In genomic region chr11:126163074-126163700, GRCh38 we compare ENCODE assay signal across 10 cellular contexts. TPM values are rescaled to one million over a fixed set of nuclear protein-coding genes. Genes with fewer than 3 reads are reported as not detected.
DNase-seq lines count a peak whose midpoint lies in the region; ATAC-seq and TF ChIP-seq lines count a peak whose summit lies in the region.
"Had no signal": no experiment of that assay in that cellular context is flagged by ENCODE, and none has a peak within 500 bp of the region (broad histone marks: within the 10 kb centered on the region; RNA-seq: fewer than 3 reads in every experiment).

No MANE protein-coding gene starts in this region.

- no peaks in the 10 kb centered on the region for H3K9me3 ChIP-seq in endodermal cell (ENCODE audit: control insufficient read depth, low read length)
- 0 out of 2 replicates have a peak, but pooled peaks cover 3% of the 10 kb centered on the region for H3K9me3 ChIP-seq in SJCRH30 (replicated peaks)
- H3K9me3 ChIP-seq in mucosa of descending colon, result no peaks in the 10 kb centered on the region

- no peaks in the 10 kb centered on the region for H3K36me3 Mint-ChIP-seq in endodermal cell (ENCODE audit: low read depth)
- no peaks in the 10 kb centered on the region for H3K36me3 Mint-ChIP-seq in T-helper 2 cell treated with Interferon-gamma antibody and Interleukin-4, amounts not matched to agents 5 μg/mL and 100 μg/mL, for 36 hours (ENCODE audit: low read depth)
- H3K36me3 Mint-ChIP-seq: activated naive CD8-positive, alpha-beta T cell had no signal

- DNase-seq in COLO668 (lab: John Stamatoyannopoulos, UW; ENCODE audit: unreplicated experiment) (peak; percentile 11), NCI-H226 (peak; percentile 91), endodermal cell (peak; percentile 64), non-pigmented ciliary epithelial cell (ENCODE audit: low read depth) (peak; percentile 17), SJCRH30 (no peak), NCI-H2029 treated with DMSO at 0.1 percent for 48 hours (lab: John Stamatoyannopoulos, UW) (no peak), mucosa of descending colon (no peak)
- DNase-seq in T-helper 2 cell treated with Interferon-gamma antibody and Interleukin-4, amounts not matched to agents 5 μg/mL and 100 μg/mL, for 36 hours (ENCODE audit: low spot score), result no peak
- DNase-seq: MM.1S had no signal

- intact Hi-C loops in mucosa of descending colon (cut with DNase I, micrococcal nuclease), result no loop called here

- 59% methylated on average over 11 to 22 of the region's 22 CpGs for WGBS in endodermal cell (ENCODE audit: insufficient coverage in 1 of 2, insufficient read length in 1 of 2), 2 experiments

- peak overlapping the region; percentile 87 for H3K27ac Mint-ChIP-seq in endodermal cell
- no peak overlapping the region for H3K27ac Mint-ChIP-seq in T-helper 2 cell treated with Interferon-gamma antibody and Interleukin-4, amounts not matched to agents 5 μg/mL and 100 μg/mL, for 36 hours
- H3K27ac Mint-ChIP-seq: activated naive CD8-positive, alpha-beta T cell had no signal

- peaks cover 53% of the 10 kb centered on the region for H3K27me3 ChIP-seq in endodermal cell (ENCODE audit: control insufficient read depth, insufficient read depth, low read length, poor library complexity, severe bottlenecking)
- H3K27me3 ChIP-seq in SJCRH30, result no peaks in the 10 kb centered on the region

- H3K36me3 ChIP-seq in endodermal cell (ENCODE audit: control insufficient read depth, insufficient read depth, low read length) (no peaks in the 10 kb centered on the region), SJCRH30 (no peaks in the 10 kb centered on the region), mucosa of descending colon (ENCODE audit: low read depth) (no peaks in the 10 kb centered on the region)

- H3K4me3 ChIP-seq in endodermal cell (ENCODE audit: low read length) (peak overlapping the region; percentile 56), SJCRH30 (no peak overlapping the region), mucosa of descending colon (no peak overlapping the region)

- peak overlapping the region; percentile 68 for H3K27ac ChIP-seq in endodermal cell (ENCODE audit: low read depth, low read length)
- H3K27ac ChIP-seq in SJCRH30, result no peak overlapping the region

- H3K27me3 Mint-ChIP-seq in endodermal cell (ENCODE audit: insufficient read depth), result peaks cover 18% of the 10 kb centered on the region
- H3K27me3 Mint-ChIP-seq in T-helper 2 cell treated with Interferon-gamma antibody and Interleukin-4, amounts not matched to agents 5 μg/mL and 100 μg/mL, for 36 hours (ENCODE audit: low read depth), result no peaks in the 10 kb centered on the region
- H3K27me3 Mint-ChIP-seq: activated naive CD8-positive, alpha-beta T cell had no signal

- no peak for ATAC-seq in mucosa of descending colon

- H3K4me1 Mint-ChIP-seq in endodermal cell, result peaks cover 31% of the 10 kb centered on the region
- H3K4me1 Mint-ChIP-seq in T-helper 2 cell treated with Interferon-gamma antibody and Interleukin-4, amounts not matched to agents 5 μg/mL and 100 μg/mL, for 36 hours (ENCODE audit: low read depth), result peaks cover 2% of the 10 kb centered on the region

- peak overlapping the region; percentile 25 for H3K4me3 Mint-ChIP-seq in endodermal cell
- no peak overlapping the region for H3K4me3 Mint-ChIP-seq in T-helper 2 cell treated with Interferon-gamma antibody and Interleukin-4, amounts not matched to agents 5 μg/mL and 100 μg/mL, for 36 hours
- H3K4me3 Mint-ChIP-seq: activated naive CD8-positive, alpha-beta T cell had no signal

- TF ChIP-seq CTCF in endodermal cell (conservative IDR thresholded peaks at IDR 0.05) (no peak), mucosa of descending colon (IDR thresholded peaks at IDR 0.05) (no peak)

- H3K4me1 ChIP-seq in endodermal cell (ENCODE audit: control insufficient read depth, insufficient read depth, low read length) (peaks cover 22% of the 10 kb centered on the region), SJCRH30 (peaks cover 14% of the 10 kb centered on the region), mucosa of descending colon (ENCODE audit: low read depth) (no peaks in the 10 kb centered on the region)

- H3K9me3 Mint-ChIP-seq in endodermal cell, result no peaks in the 10 kb centered on the region
- no peaks in the 10 kb centered on the region for H3K9me3 Mint-ChIP-seq in T-helper 2 cell treated with Interferon-gamma antibody and Interleukin-4, amounts not matched to agents 5 μg/mL and 100 μg/mL, for 36 hours

- H3K9ac ChIP-seq in endodermal cell (ENCODE audit: extremely low read depth, low read length, poor library complexity, severe bottlenecking), result no peak overlapping the region

RNA-seq across cellular contexts. Expression of gene RPUSD4, which starts 48.3 kb away (rescaled TPM):
- total RNA-seq in endodermal cell, result 10 to 100 TPM; 36.8 to 37.7 TPM
- polyA plus RNA-seq in endodermal cell (2013, experiment 1 of 2), result 29.1 TPM
- 28.5 TPM for polyA plus RNA-seq in endodermal cell (2013, experiment 2 of 2)
- 23.5 and 26.6 TPM in 2 replicates for total RNA-seq in SJCRH30 (2014; rRNA removed; shearing (Covaris generic))
- 10 to 100 TPM; 17.0 to 23.4 (median 23.0) TPM for total RNA-seq in mucosa of descending colon

RNA-seq across cellular contexts. Expression of gene FAM118B, which starts 48.4 kb away (rescaled TPM):
- 10 to 100 TPM; 40.1 to 40.8 TPM for total RNA-seq in endodermal cell
- 28.2 TPM for polyA plus RNA-seq in endodermal cell (2013, experiment 1 of 2)
- 33.3 TPM for polyA plus RNA-seq in endodermal cell (2013, experiment 2 of 2)
- total RNA-seq in SJCRH30 (2014; rRNA removed; shearing (Covaris generic)), result 19.6 and 24.5 TPM in 2 replicates
- total RNA-seq in mucosa of descending colon, result 10 to 100 TPM; 35.4 to 62.5 (median 48.5) TPM

Comparison
In these comparisons a context has a peak if more than half of its experiments do, and no peak if none do; other contexts are left out.
1. DNase-seq: peak in COLO668 (single experiment), NCI-H226 (single experiment), endodermal cell (single experiment) and non-pigmented ciliary epithelial cell (single experiment); none in T-helper 2 cell treated with Interferon-gamma antibody and Interleukin-4, amounts not matched to agents 5 μg/mL and 100 μg/mL, for 36 hours (single experiment), SJCRH30 (0 of 2), NCI-H2029 treated with DMSO at 0.1 percent for 48 hours (single experiment) and mucosa of descending colon (0 of 3).